ENCODE assay signal across 11 cellular contexts in genomic region chr19:39363909-39364457, GRCh38. TPM values are rescaled to one million over a fixed set of nuclear protein-coding genes. Genes with fewer than 3 reads are reported as not detected.
DNase-seq lines count a peak whose midpoint lies in the region; ATAC-seq and TF ChIP-seq lines count a peak whose summit lies in the region.
"Had no signal": no experiment of that assay in that cellular context is flagged by ENCODE, and none has a peak within 500 bp of the region (broad histone marks: within the 10 kb centered on the region; RNA-seq: fewer than 3 reads in every experiment).

No MANE protein-coding gene starts in this region.

- peaks cover 8% of the 10 kb centered on the region for H4K20me1 ChIP-seq in osteoblast (ENCODE audit: insufficient read depth, low read length)

- H3K4me1 Mint-ChIP-seq in progenitor cell of endocrine pancreas (ENCODE audit: low read depth) = no peaks in the 10 kb centered on the region

- H3K4me1 ChIP-seq in osteoblast (ENCODE audit: insufficient read depth, low read length) = peaks cover 26% of the 10 kb centered on the region

- peaks cover 52% of the 10 kb centered on the region for H3K36me3 ChIP-seq in osteoblast (ENCODE audit: insufficient read depth, low read length)
- H3K36me3 ChIP-seq: ovary had no signal

- no peak overlapping the region for H3K4me3 Mint-ChIP-seq in progenitor cell of endocrine pancreas (ENCODE audit: low read depth)

- H3K27me3 Mint-ChIP-seq in progenitor cell of endocrine pancreas = no peaks in the 10 kb centered on the region

- no peak for TF ChIP-seq CTCF in osteoblast (IDR thresholded peaks at IDR 0.05; ENCODE audit: extremely low read depth, low read depth, low read length)
- no peak for TF ChIP-seq CTCF in progenitor cell of endocrine pancreas (IDR thresholded peaks at IDR 0.05; ENCODE audit: unreplicated experiment)

- no peak for ATAC-seq in GM18861 (IDR thresholded peaks at IDR 0.05; ENCODE audit: unreplicated experiment)
- ATAC-seq in HG03460 (IDR thresholded peaks at IDR 0.05; ENCODE audit: unreplicated experiment) = no peak

- peaks cover 16% of the 10 kb centered on the region for H3K36me3 Mint-ChIP-seq in progenitor cell of endocrine pancreas (ENCODE audit: insufficient read depth)

- H3K27ac ChIP-seq in osteoblast (ENCODE audit: low read depth, low read length) = peak overlapping the region; percentile 74

- H3K9me3 Mint-ChIP-seq in progenitor cell of endocrine pancreas (ENCODE audit: low read depth) = no peaks in the 10 kb centered on the region

- DNase-seq in AG08396 (ENCODE audit: low spot score) = peak; percentile 46
- DNase-seq in RPMI7951 (ENCODE audit: low read depth) = peak; percentile 48
- DNase-seq in fibroblast of peridontal ligament (ENCODE audit: extremely low read depth) = peak; percentile 80
- DNase-seq in osteoblast (ENCODE audit: insufficient read length, low spot score, missing footprints) = peak; percentile 84
- DNase-seq in NCI-H1436 (lab: John Stamatoyannopoulos, UW) = no peak
- DNase-seq in progenitor cell of endocrine pancreas (ENCODE audit: low spot score, unreplicated experiment) = no peak
- DNase-seq: activated CD4-positive, alpha-beta T cell treated with anti-CD3 and anti-CD28 coated beads, Interleukin-2, amount 50 U/mL, for 1 hour; NCI-H524; ovary had no signal

- peak overlapping the region; percentile 16 for H3K4me2 ChIP-seq in osteoblast (ENCODE audit: insufficient read depth, low read length)

- no peak overlapping the region for H2AFZ ChIP-seq in osteoblast (ENCODE audit: low read length)

- H3K4me3 ChIP-seq in osteoblast (ENCODE audit: insufficient read depth, low read length) = no peak overlapping the region
- H3K4me3 ChIP-seq: ovary had no signal

- no peak overlapping the region for H3K27ac Mint-ChIP-seq in progenitor cell of endocrine pancreas

- H3K9me3 ChIP-seq in osteoblast (ENCODE audit: low read depth, low read length) = no peaks in the 10 kb centered on the region
- H3K9me3 ChIP-seq: ovary had no signal

- no peaks in the 10 kb centered on the region for H3K27me3 ChIP-seq in osteoblast (ENCODE audit: insufficient read depth, low read length)
- H3K27me3 ChIP-seq: ovary had no signal

- peaks cover 42% of the 10 kb centered on the region for H3K79me2 ChIP-seq in osteoblast (ENCODE audit: insufficient read depth, low read length)

RNA-seq across cellular contexts. Expression of gene SAMD4B, which starts 21.8 kb away (rescaled TPM):
- total RNA-seq in RPMI7951 (2014; rRNA removed; shearing (Covaris generic)) = 41.5 and 48.8 TPM in 2 replicates
- 85.0 and 85.5 TPM in 2 replicates for total RNA-seq in osteoblast
- 140 and 152 TPM in 2 replicates for total RNA-seq in progenitor cell of endocrine pancreas

RNA-seq across cellular contexts. Expression of gene PAF1, which starts 26.9 kb away (rescaled TPM):
- 44.3 and 59.4 TPM in 2 replicates for total RNA-seq in RPMI7951 (2014; rRNA removed; shearing (Covaris generic))
- 29.3 and 29.8 TPM in 2 replicates for total RNA-seq in osteoblast
- total RNA-seq in progenitor cell of endocrine pancreas = 49.4 and 49.5 TPM in 2 replicates

RNA-seq across cellular contexts. Expression of gene MED29, which starts 27.2 kb away (rescaled TPM):
- 22.2 and 39.5 TPM in 2 replicates for total RNA-seq in RPMI7951 (2014; rRNA removed; shearing (Covaris generic))
- total RNA-seq in osteoblast (19.9 and 23.0 TPM in 2 replicates), progenitor cell of endocrine pancreas (36.3 and 39.0 TPM in 2 replicates)

RNA-seq across cellular contexts. Expression of gene GMFG, which starts 28.1 kb away (rescaled TPM):
- total RNA-seq in RPMI7951 (2014; rRNA removed; shearing (Covaris generic)) = 0.36 and 0.59 TPM in 2 replicates
- total RNA-seq in osteoblast (0.36 and 2.7 TPM in 2 replicates), progenitor cell of endocrine pancreas (not detected in 2 replicates)

RNA-seq across cellular contexts. Expression of gene ZFP36, which starts 42.7 kb away (rescaled TPM):
- 2.9 and 6.4 TPM in 2 replicates for total RNA-seq in RPMI7951 (2014; rRNA removed; shearing (Covaris generic))
- total RNA-seq in osteoblast (6.2 and 6.5 TPM in 2 replicates), progenitor cell of endocrine pancreas (10.5 and 10.6 TPM in 2 replicates)

Comparison
In these comparisons a context has a peak if more than half of its experiments do, and no peak if none do; other contexts are left out.
1. DNase-seq: peak in AG08396 (single experiment), RPMI7951 (single experiment), fibroblast of peridontal ligament (single experiment) and osteoblast (single experiment); none in NCI-H1436 (single experiment) and progenitor cell of endocrine pancreas (single experiment).